10 cellular contexts compared by ENCODE assay signal in the genomic region with DNA sequence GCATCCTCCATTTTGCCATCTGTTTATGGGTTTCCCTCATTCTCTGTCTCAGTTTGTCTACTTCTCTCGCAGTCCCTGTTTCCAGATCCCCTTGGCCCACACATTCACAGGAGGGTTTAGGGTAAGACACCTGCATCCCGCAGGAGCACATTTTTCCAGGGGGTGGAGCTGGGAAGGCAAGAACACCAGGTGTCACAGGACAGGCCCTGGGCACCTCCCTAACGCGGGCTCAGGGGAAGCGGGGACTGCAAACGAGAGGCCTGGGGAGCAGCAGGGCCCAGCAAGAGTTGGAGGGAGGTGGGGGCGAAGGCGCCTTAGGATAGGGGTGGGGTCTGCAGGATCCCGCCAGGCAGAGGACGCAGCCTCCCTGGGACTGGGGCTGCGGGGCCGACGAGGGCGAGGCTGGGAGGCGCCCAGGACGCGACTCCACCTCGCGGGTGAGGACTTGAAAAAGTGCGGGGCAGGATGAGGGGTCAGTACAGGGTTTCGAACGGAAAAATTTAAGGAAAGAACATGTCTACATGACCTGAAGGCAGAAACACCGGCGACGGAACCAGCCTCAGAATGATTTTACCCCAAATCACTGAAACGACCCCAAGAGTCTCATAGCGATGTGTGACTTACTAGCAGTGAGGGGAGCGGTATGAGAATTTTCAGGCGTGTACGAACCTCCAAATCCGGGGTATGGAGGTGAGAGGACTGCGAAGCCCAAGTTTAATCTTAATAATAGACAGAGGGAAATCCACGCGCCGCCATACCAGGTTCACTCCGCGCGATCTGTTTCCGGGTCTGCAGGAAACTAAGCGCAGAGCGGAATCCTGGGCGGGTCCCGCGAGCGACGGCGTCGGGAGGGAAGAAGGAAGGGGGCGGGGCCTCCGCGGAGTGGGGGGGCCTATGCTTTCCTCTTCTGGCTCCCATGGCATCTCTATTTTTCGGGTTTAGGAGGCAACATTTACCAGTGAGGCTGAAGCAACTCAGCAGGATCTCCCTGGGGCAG. TPM values are rescaled to one million over a fixed set of nuclear protein-coding genes. Genes with fewer than 3 reads are reported as not detected.
DNase-seq lines count a peak whose midpoint lies in the region; ATAC-seq and TF ChIP-seq lines count a peak whose summit lies in the region.
"Had no signal": no experiment of that assay in that cellular context is flagged by ENCODE, and none has a peak within 500 bp of the region (broad histone marks: within the 10 kb centered on the region; RNA-seq: fewer than 3 reads in every experiment).

No MANE protein-coding gene starts in this region.

- peaks cover 3% of the 10 kb centered on the region for H3K36me3 Mint-ChIP-seq in activated CD4-positive, alpha-beta T cell treated with anti-CD3 and anti-CD28 coated beads, Interleukin-2, amount 10 ng/mL, durations not matched to agents 24 days and 14 days (ENCODE audit: low read depth)
- H3K36me3 Mint-ChIP-seq in immature natural killer cell, result peaks cover 12 to 15% (median 12%) of the 10 kb centered on the region in 3 donors

- H3K27me3 ChIP-seq in body of pancreas, result no peaks in the 10 kb centered on the region
- H3K27me3 ChIP-seq in Karpas-422 (ENCODE audit: low read length), result peaks cover 5% of the 10 kb centered on the region; the same call in 1 of the 2 replicates
- H3K27me3 ChIP-seq: BLaER1 treated with 17β-estradiol and CSF1 and Interleukin-3, amounts not matched to agents 10 nM and 100 nM had no signal

- DNase-seq in activated CD4-positive, alpha-beta T cell treated with anti-CD3 and anti-CD28 coated beads, Interleukin-2, amount 10 ng/mL, durations not matched to agents 24 days and 14 days, result peak; percentile 65
- DNase-seq in activated CD4-positive, alpha-beta T cell treated with anti-CD3 and anti-CD28 coated beads, Interleukin-2, amount 50 U/mL, for 4 hours, result no peak
- peak; percentile 11 to 30 (median 20) for DNase-seq in body of pancreas
- DNase-seq in immature natural killer cell, result peak; percentile 5 to 32 (median 9)
- DNase-seq in stromal cell of bone marrow (ENCODE audit: low read depth), result peak; percentile 29
- DNase-seq in DMS53 treated with DMSO at 0.1 percent for 48 hours (lab: John Stamatoyannopoulos, UW; ENCODE audit: unreplicated experiment), result no peak
- no peak for DNase-seq in Karpas-422
- DNase-seq in middle frontal gyrus (ENCODE audit: extremely low spot score, low spot score), result no peak

- H3K4me1 ChIP-seq in body of pancreas (no peaks in the 10 kb centered on the region), Karpas-422 (ENCODE audit: low read length) (no peaks in the 10 kb centered on the region)
- H3K4me1 ChIP-seq: gastroesophageal sphincter had no signal

- no peak for TF ChIP-seq POLR2A in body of pancreas (IDR thresholded peaks at IDR 0.05)

- WGBS in body of pancreas, 2 donors, result 13 to 20% methylated on average over 39 to 52 of the region's 52 CpGs

- no peak overlapping the region for H3K9ac ChIP-seq in Karpas-422 (ENCODE audit: low read length)
- H3K9ac ChIP-seq: BLaER1 treated with 17β-estradiol and CSF1 and Interleukin-3, amounts not matched to agents 10 nM and 100 nM had no signal

- TF ChIP-seq CTCF in body of pancreas (IDR thresholded peaks at IDR 0.05), result no peak

- no peak overlapping the region for H3K27ac Mint-ChIP-seq in activated CD4-positive, alpha-beta T cell treated with anti-CD3 and anti-CD28 coated beads, Interleukin-2, amount 10 ng/mL, durations not matched to agents 24 days and 14 days
- peak overlapping the region in 1 of 6 donors; percentile 40 for H3K27ac Mint-ChIP-seq in immature natural killer cell

- peaks cover 25% of the 10 kb centered on the region for H3K9me3 Mint-ChIP-seq in activated CD4-positive, alpha-beta T cell treated with anti-CD3 and anti-CD28 coated beads, Interleukin-2, amount 10 ng/mL, durations not matched to agents 24 days and 14 days
- peaks cover 28 to 75% (median 57%) of the 10 kb centered on the region in 6 donors for H3K9me3 Mint-ChIP-seq in immature natural killer cell

- H3K4me1 Mint-ChIP-seq in activated CD4-positive, alpha-beta T cell treated with anti-CD3 and anti-CD28 coated beads, Interleukin-2, amount 10 ng/mL, durations not matched to agents 24 days and 14 days, result no peaks in the 10 kb centered on the region
- peaks cover 4 to 10% of the 10 kb centered on the region in 2 donors for H3K4me1 Mint-ChIP-seq in immature natural killer cell

- H4K20me1 ChIP-seq in Karpas-422 (ENCODE audit: insufficient read depth, low read depth, low read length), result no peaks in the 10 kb centered on the region
- H4K20me1 ChIP-seq: BLaER1 treated with 17β-estradiol and CSF1 and Interleukin-3, amounts not matched to agents 10 nM and 100 nM had no signal

- no peaks in the 10 kb centered on the region for H3K79me2 ChIP-seq in Karpas-422 (ENCODE audit: low read length)

- no peak overlapping the region for H3K4me2 ChIP-seq in Karpas-422 (ENCODE audit: low read depth, low read length, poor library complexity, severe bottlenecking)

- peak overlapping the region; percentile 59 for H3K4me3 Mint-ChIP-seq in activated CD4-positive, alpha-beta T cell treated with anti-CD3 and anti-CD28 coated beads, Interleukin-2, amount 10 ng/mL, durations not matched to agents 24 days and 14 days
- peak overlapping the region; percentile 59 to 75 (median 74) for H3K4me3 Mint-ChIP-seq in immature natural killer cell

- H3K9me3 ChIP-seq in body of pancreas (peaks cover 0 to 29% (median 0%) of the 10 kb centered on the region in 3 donors), Karpas-422 (ENCODE audit: low read length) (no peaks in the 10 kb centered on the region)

- no peaks in the 10 kb centered on the region for H3K9me2 ChIP-seq in Karpas-422 (replicated peaks; ENCODE audit: insufficient read depth, low read length)

- H3K4me3 ChIP-seq in body of pancreas, result no peak overlapping the region
- H3K4me3 ChIP-seq in Karpas-422 (ENCODE audit: low read length), result no peak overlapping the region
- H3K4me3 ChIP-seq: BLaER1 treated with 17β-estradiol and CSF1 and Interleukin-3, amounts not matched to agents 10 nM and 100 nM; gastroesophageal sphincter had no signal

- H3K27ac ChIP-seq in body of pancreas (no peak overlapping the region), Karpas-422 (ENCODE audit: low read length) (no peak overlapping the region)
- H3K27ac ChIP-seq: BLaER1 treated with 17β-estradiol and CSF1 and Interleukin-3, amounts not matched to agents 10 nM and 100 nM; gastroesophageal sphincter had no signal

- H3K36me3 ChIP-seq in body of pancreas (replicated peaks in 1 of 2; ENCODE audit: insufficient read depth in 1 of 2, low read depth in 2 of 2) (no peaks in the 10 kb centered on the region), Karpas-422 (ENCODE audit: insufficient read depth, low read length) (no peaks in the 10 kb centered on the region)
- H3K36me3 ChIP-seq: gastroesophageal sphincter had no signal

- H3K27me3 Mint-ChIP-seq in activated CD4-positive, alpha-beta T cell treated with anti-CD3 and anti-CD28 coated beads, Interleukin-2, amount 10 ng/mL, durations not matched to agents 24 days and 14 days, result no peaks in the 10 kb centered on the region
- peaks cover 5 to 13% (median 11%) of the 10 kb centered on the region in 3 donors for H3K27me3 Mint-ChIP-seq in immature natural killer cell (ENCODE audit: low read depth in 3 of 3)

- intact Hi-C loops in activated CD4-positive, alpha-beta T cell treated with anti-CD3 and anti-CD28 coated beads, Interleukin-2, amount 10 ng/mL, durations not matched to agents 24 days and 14 days (cut with micrococcal nuclease), result no loop called here
- intact Hi-C loops in body of pancreas (cut with DNase I), result no loop called here

- no peak overlapping the region for H2AFZ ChIP-seq in Karpas-422 (ENCODE audit: low read length)

- ATAC-seq in body of pancreas, result no peak
- ATAC-seq: gastroesophageal sphincter had no signal

RNA-seq across cellular contexts. Expression of gene ERVV-2, which starts 7.1 kb away (rescaled TPM):
- total RNA-seq in activated CD4-positive, alpha-beta T cell treated with anti-CD3 and anti-CD28 coated beads, Interleukin-2, amount 10 ng/mL, durations not matched to agents 24 days and 14 days, result not detected in 2 replicates
- total RNA-seq in body of pancreas, result not detected
- polyA plus RNA-seq in immature natural killer cell, result not detected
- total RNA-seq in Karpas-422 (2014; rRNA removed; shearing (Covaris generic); ENCODE audit: low replicate concordance), result 0.29 TPM in 1 of 2 replicates, not detected in the other
- total RNA-seq: gastroesophageal sphincter had no signal

RNA-seq across cellular contexts. Expression of gene ERVV-1, which starts 23.7 kb away (rescaled TPM):
- not detected in 2 replicates for total RNA-seq in activated CD4-positive, alpha-beta T cell treated with anti-CD3 and anti-CD28 coated beads, Interleukin-2, amount 10 ng/mL, durations not matched to agents 24 days and 14 days
- total RNA-seq in body of pancreas, result not detected
- not detected for polyA plus RNA-seq in immature natural killer cell
- total RNA-seq in Karpas-422 (2014; rRNA removed; shearing (Covaris generic); ENCODE audit: low replicate concordance), result 0.52 and 2.7 TPM in 2 replicates
- total RNA-seq: gastroesophageal sphincter had no signal

Comparison
In these comparisons a context has a peak if more than half of its experiments do, and no peak if none do; other contexts are left out.
1. DNase-seq: peak in activated CD4-positive, alpha-beta T cell treated with anti-CD3 and anti-CD28 coated beads, Interleukin-2, amount 10 ng/mL, durations not matched to agents 24 days and 14 days (single experiment), body of pancreas (4 of 4), immature natural killer cell (3 of 3) and stromal cell of bone marrow (single experiment); none in activated CD4-positive, alpha-beta T cell treated with anti-CD3 and anti-CD28 coated beads, Interleukin-2, amount 50 U/mL, for 4 hours (0 of 2), DMS53 treated with DMSO at 0.1 percent for 48 hours (single experiment), Karpas-422 (single experiment) and middle frontal gyrus (single experiment).